16 cellular contexts compared by ENCODE assay signal in the genomic region with DNA sequence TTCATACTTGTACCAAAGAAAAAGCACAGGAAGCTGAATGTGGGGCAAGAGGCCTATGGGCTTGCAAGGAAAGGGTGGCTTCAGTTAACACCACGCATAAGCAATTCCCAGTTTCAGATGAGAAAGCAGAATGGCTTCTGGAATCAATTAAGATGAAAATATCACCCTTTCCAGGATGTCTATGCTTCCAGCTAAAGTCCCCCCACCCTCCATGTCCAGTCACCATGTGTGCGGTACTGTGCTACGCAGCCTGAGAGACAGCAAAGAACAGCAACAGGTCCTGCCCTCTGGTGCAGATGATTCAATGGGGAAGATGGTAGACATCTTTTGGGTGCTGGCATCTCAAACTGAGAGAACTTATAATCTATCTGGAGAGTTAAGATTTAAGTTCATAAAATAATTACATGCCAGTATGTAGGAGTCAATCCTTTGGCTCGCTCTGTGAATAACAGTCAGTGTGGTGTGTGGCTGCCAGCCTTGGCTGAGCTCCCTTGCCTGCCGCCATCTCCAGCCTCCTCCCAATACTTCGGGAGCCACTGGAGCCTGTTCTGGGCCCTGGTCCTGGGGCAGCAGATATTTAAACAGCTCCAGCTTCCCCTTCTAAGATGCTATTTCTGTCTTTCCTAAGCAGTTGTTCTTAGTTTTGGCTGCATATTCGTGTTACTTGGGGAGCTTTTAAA. TPM values are rescaled to one million over a fixed set of nuclear protein-coding genes. Genes with fewer than 3 reads are reported as not detected.
A peak's percentile ranks its signal among the peaks of the same experiment; 100 is the strongest.
DNase-seq lines count a peak whose midpoint lies in the region; TF ChIP-seq lines count a peak whose summit lies in the region.
"Had no signal": no experiment of that assay in that cellular context is flagged by ENCODE, and none has a peak within 500 bp of the region (broad histone marks: within the 10 kb centered on the region; RNA-seq: fewer than 3 reads in every experiment).

No MANE protein-coding gene starts in this region.

- H3K9ac ChIP-seq in skeletal muscle satellite cell (ENCODE audit: low read depth, low read length): peak overlapping the region; percentile 11

- no peaks in the 10 kb centered on the region for H3K9me3 Mint-ChIP-seq in activated CD4-positive, alpha-beta memory T cell treated with anti-CD3 and anti-CD28 coated beads, Interleukin-2, amount 10 ng/mL, durations not matched to agents 7 days and 5 days

- POLR2A ChIA-PET in activated CD4-positive, alpha-beta memory T cell treated with anti-CD3 and anti-CD28 coated beads, Interleukin-2, amount 10 ng/mL, durations not matched to agents 7 days and 5 days (lab: Charles Lee): no interaction called here

- CTCF ChIA-PET in activated CD4-positive, alpha-beta memory T cell treated with anti-CD3 and anti-CD28 coated beads, Interleukin-2, amount 10 ng/mL, durations not matched to agents 7 days and 5 days (lab: Charles Lee): interaction anchor here (1.0 kb wide), 1 partner anchor 20 kb away, joined by 4 read pairs; no protein-coding TSS in a partner anchor

- H3K36me3 Mint-ChIP-seq in activated CD4-positive, alpha-beta memory T cell treated with anti-CD3 and anti-CD28 coated beads, Interleukin-2, amount 10 ng/mL, durations not matched to agents 7 days and 5 days (ENCODE audit: low read depth): no peaks in the 10 kb centered on the region

- H3K9me3 ChIP-seq in right atrium auricular region (no peaks in the 10 kb centered on the region), skeletal muscle satellite cell (replicated peaks; ENCODE audit: low read length) (no peaks in the 10 kb centered on the region)
- H3K9me3 ChIP-seq: prostate gland, upper lobe of right lung had no signal

- H3K27ac Mint-ChIP-seq in activated CD4-positive, alpha-beta memory T cell treated with anti-CD3 and anti-CD28 coated beads, Interleukin-2, amount 10 ng/mL, durations not matched to agents 7 days and 5 days: no peak overlapping the region
- H3K27ac Mint-ChIP-seq: activated CD8-positive, alpha-beta T cell treated with anti-CD3 and anti-CD28 coated beads, Interleukin-2, amount 10 ng/mL, durations not matched to agents 7 days and 5 days had no signal

- peak overlapping the region; percentile 74 to 76 for H3K27ac ChIP-seq in right atrium auricular region
- H3K27ac ChIP-seq: prostate gland, upper lobe of right lung had no signal

- no peak overlapping the region for H3K4me2 ChIP-seq in skeletal muscle satellite cell (ENCODE audit: low read length)

- H3K27me3 ChIP-seq in right atrium auricular region: no peaks in the 10 kb centered on the region
- no peaks in the 10 kb centered on the region for H3K27me3 ChIP-seq in skeletal muscle satellite cell (ENCODE audit: control insufficient read depth, insufficient read depth, low read length)
- H3K27me3 ChIP-seq: upper lobe of right lung had no signal

- H3K4me1 ChIP-seq in right atrium auricular region (peaks cover 0 to 68% of the 10 kb centered on the region in 2 donors), skeletal muscle satellite cell (ENCODE audit: control insufficient read depth, insufficient read depth, low read length) (peaks cover 53% of the 10 kb centered on the region)
- H3K4me1 ChIP-seq: prostate gland, upper lobe of right lung had no signal

- H3K4me1 Mint-ChIP-seq in activated CD4-positive, alpha-beta memory T cell treated with anti-CD3 and anti-CD28 coated beads, Interleukin-2, amount 10 ng/mL, durations not matched to agents 7 days and 5 days: peaks cover 6% of the 10 kb centered on the region

- no peaks in the 10 kb centered on the region for H3K36me3 ChIP-seq in right atrium auricular region
- H3K36me3 ChIP-seq in skeletal muscle satellite cell (ENCODE audit: insufficient read depth, low read length): no peaks in the 10 kb centered on the region
- H3K36me3 ChIP-seq: prostate gland, upper lobe of right lung had no signal

- DNase-seq in AG10803 (ENCODE audit: low read depth) (peak; percentile 91), cerebellum (ENCODE audit: low spot score) (peak; percentile 19), right atrium auricular region (ENCODE audit: low spot score) (no peak), NCI-H2029 (lab: John Stamatoyannopoulos, UW) (no peak), mesenteric fat pad (ENCODE audit: low spot score) (no peak), Kasumi-1 (lab: John Stamatoyannopoulos, UW) (no peak)
- no peak for DNase-seq in activated CD4-positive, alpha-beta memory T cell treated with anti-CD3 and anti-CD28 coated beads, Interleukin-2, amount 10 ng/mL, durations not matched to agents 7 days and 5 days
- DNase-seq: activated CD8-positive, alpha-beta T cell treated with anti-CD3 and anti-CD28 coated beads, Interleukin-2, amount 10 ng/mL, durations not matched to agents 7 days and 5 days; activated effector memory CD4-positive, alpha-beta T cell treated with anti-CD3 and anti-CD28 coated beads, Interleukin-2, amount 50 U/mL, for 16 hours; islet precursor cell; NCI-H1092; stimulated activated CD4-positive, alpha-beta T cell treated with anti-CD3 and anti-CD28 coated beads, Interleukin-2, amount 100 ng/mL, for 24 hours; upper lobe of right lung had no signal

- H3K4me3 ChIP-seq in AG10803 (ENCODE audit: low read length) (no peak overlapping the region), right atrium auricular region (no peak overlapping the region), skeletal muscle satellite cell (ENCODE audit: low read length) (no peak overlapping the region)
- H3K4me3 ChIP-seq: prostate gland, upper lobe of right lung had no signal

- H3K4me3 Mint-ChIP-seq in activated CD4-positive, alpha-beta memory T cell treated with anti-CD3 and anti-CD28 coated beads, Interleukin-2, amount 10 ng/mL, durations not matched to agents 7 days and 5 days: no peak overlapping the region
- H3K4me3 Mint-ChIP-seq: activated CD8-positive, alpha-beta T cell treated with anti-CD3 and anti-CD28 coated beads, Interleukin-2, amount 10 ng/mL, durations not matched to agents 7 days and 5 days had no signal

- no peak for TF ChIP-seq CTCF in AG10803 (conservative IDR thresholded peaks at IDR 0.05; ENCODE audit: low read length)
- TF ChIP-seq CTCF in right atrium auricular region (IDR thresholded peaks at IDR 0.05): no peak

- peaks cover 17% of the 10 kb centered on the region for H3K27me3 Mint-ChIP-seq in activated CD4-positive, alpha-beta memory T cell treated with anti-CD3 and anti-CD28 coated beads, Interleukin-2, amount 10 ng/mL, durations not matched to agents 7 days and 5 days

RNA-seq across cellular contexts. Expression of a gene that starts 44.5 kb away (rescaled TPM):
- total RNA-seq in cerebellum (89.6 TPM), right atrium auricular region (10 to 100 TPM; 20.5 to 33.1 TPM), mesenteric fat pad (49.4 TPM)
- total RNA-seq in skeletal muscle satellite cell (2012; rRNA removed): 14.7 and 26.6 TPM in 2 replicates
- under 1 TPM; 0.83 to 0.93 TPM for total RNA-seq in activated CD4-positive, alpha-beta memory T cell treated with anti-CD3 and anti-CD28 coated beads, Interleukin-2, amount 10 ng/mL, durations not matched to agents 7 days and 5 days
- total RNA-seq: HepG2 had no signal

Comparison
In these comparisons a context has a peak if more than half of its experiments do, and no peak if none do; other contexts are left out.
1. DNase-seq: peak in AG10803 (single experiment) and cerebellum (single experiment); none in right atrium auricular region (single experiment), NCI-H2029 (single experiment), activated CD4-positive, alpha-beta memory T cell treated with anti-CD3 and anti-CD28 coated beads, Interleukin-2, amount 10 ng/mL, durations not matched to agents 7 days and 5 days (single experiment), mesenteric fat pad (single experiment) and Kasumi-1 (0 of 2).
2. RNA of a gene that starts 44.5 kb away (total RNA-seq): 89.6 TPM in cerebellum (single experiment), 49.4 TPM in mesenteric fat pad (single experiment) and 20.5 to 33.1 TPM in right atrium auricular region; 0.83 to 0.93 TPM in activated CD4-positive, alpha-beta memory T cell treated with anti-CD3 and anti-CD28 coated beads, Interleukin-2, amount 10 ng/mL, durations not matched to agents 7 days and 5 days; every median in the first group is over 10 times any median in the second.